ENCODE assay signal across 22 cellular contexts in genomic region chr12:118287728-118288127, GRCh38.
DNase-seq lines count a peak whose midpoint lies in the region; ATAC-seq and TF ChIP-seq lines count a peak whose summit lies in the region.
"Had no signal": no experiment of that assay in that cellular context is flagged by ENCODE, and none has a peak within 500 bp of the region (broad histone marks: within the 10 kb centered on the region; RNA-seq: fewer than 3 reads in every experiment).

No MANE protein-coding gene starts in this region.

- CTCF ChIA-PET in WTC11 (lab: Charles Lee) = no interaction called here
- CTCF ChIA-PET in activated CD4-positive, alpha-beta memory T cell treated with anti-CD3 and anti-CD28 coated beads, Interleukin-2, amount 10 ng/mL, durations not matched to agents 7 days and 5 days (lab: Charles Lee) = interaction anchor here (1.6 kb wide), 1 partner anchor 11 kb away, joined by 3 read pairs; no protein-coding TSS in a partner anchor

- H3K4me3 Mint-ChIP-seq in activated T-cell treated with anti-CD3 and anti-CD28 coated beads, Interleukin-2, amount 50 U/mL, for 72 hours = no peak overlapping the region
- H3K4me3 Mint-ChIP-seq in stimulated activated naive CD8-positive, alpha-beta T cell treated with anti-CD3 and anti-CD28 coated beads, Interleukin-15, Interleukin-2, amounts not matched to agents 100 ng/mL and 50 ng/mL, for 24 hours = no peak overlapping the region
- no peak overlapping the region for H3K4me3 Mint-ChIP-seq in WTC11
- no peak overlapping the region for H3K4me3 Mint-ChIP-seq in activated CD4-positive, alpha-beta memory T cell treated with anti-CD3 and anti-CD28 coated beads, Interleukin-2, amount 10 ng/mL, durations not matched to agents 7 days and 5 days
- H3K4me3 Mint-ChIP-seq: CD14-positive monocyte; CD4-positive, alpha-beta T cell had no signal

- TF ChIP-seq CTCF in WTC11 (IDR thresholded peaks at IDR 0.05) = no peak

- H3K4me1 Mint-ChIP-seq in activated T-cell treated with anti-CD3 and anti-CD28 coated beads, Interleukin-2, amount 50 U/mL, for 72 hours (ENCODE audit: low read depth) = no peaks in the 10 kb centered on the region
- peaks cover 7% of the 10 kb centered on the region for H3K4me1 Mint-ChIP-seq in stimulated activated naive CD8-positive, alpha-beta T cell treated with anti-CD3 and anti-CD28 coated beads, Interleukin-15, Interleukin-2, amounts not matched to agents 100 ng/mL and 50 ng/mL, for 24 hours (ENCODE audit: low read depth)
- peaks cover 3% of the 10 kb centered on the region for H3K4me1 Mint-ChIP-seq in WTC11
- no peaks in the 10 kb centered on the region for H3K4me1 Mint-ChIP-seq in activated CD4-positive, alpha-beta memory T cell treated with anti-CD3 and anti-CD28 coated beads, Interleukin-2, amount 10 ng/mL, durations not matched to agents 7 days and 5 days
- H3K4me1 Mint-ChIP-seq: CD14-positive monocyte had no signal

- no peak for DNase-seq in activated T-cell treated with anti-CD3 and anti-CD28 coated beads, Interleukin-2, amount 50 U/mL, for 72 hours
- DNase-seq in activated T-cell treated with anti-CD3 and anti-CD28 coated beads, Interleukin-2, amount 50 U/mL, for 48 hours = no peak
- DNase-seq in stimulated activated naive CD8-positive, alpha-beta T cell treated with anti-CD3 and anti-CD28 coated beads, Interleukin-15, Interleukin-2, amounts not matched to agents 100 U/mL and 50 U/mL, for 24 hours = no peak
- DNase-seq in WTC11 (ENCODE audit: low spot score) (no peak), cerebellum (ENCODE audit: low spot score) (no peak)
- no peak for DNase-seq in activated CD4-positive, alpha-beta memory T cell treated with anti-CD3 and anti-CD28 coated beads, Interleukin-2, amount 10 ng/mL, durations not matched to agents 7 days and 5 days
- DNase-seq: 8988T; ACHN; AML-193; BE2C; Caco-2; CD4-positive, alpha-beta T cell; DMS153; EL; GDM1; GM23248; H7; HCEC 1CT had no signal

- H3K27me3 Mint-ChIP-seq in activated T-cell treated with anti-CD3 and anti-CD28 coated beads, Interleukin-2, amount 50 U/mL, for 72 hours (ENCODE audit: low read depth) = no peaks in the 10 kb centered on the region
- no peaks in the 10 kb centered on the region for H3K27me3 Mint-ChIP-seq in stimulated activated naive CD8-positive, alpha-beta T cell treated with anti-CD3 and anti-CD28 coated beads, Interleukin-15, Interleukin-2, amounts not matched to agents 100 ng/mL and 50 ng/mL, for 24 hours
- no peaks in the 10 kb centered on the region for H3K27me3 Mint-ChIP-seq in WTC11 (ENCODE audit: low read depth)
- H3K27me3 Mint-ChIP-seq in activated CD4-positive, alpha-beta memory T cell treated with anti-CD3 and anti-CD28 coated beads, Interleukin-2, amount 10 ng/mL, durations not matched to agents 7 days and 5 days = no peaks in the 10 kb centered on the region
- H3K27me3 Mint-ChIP-seq: CD4-positive, alpha-beta T cell had no signal

- POLR2A ChIA-PET in WTC11 (lab: Charles Lee) = no interaction called here
- POLR2A ChIA-PET in activated CD4-positive, alpha-beta memory T cell treated with anti-CD3 and anti-CD28 coated beads, Interleukin-2, amount 10 ng/mL, durations not matched to agents 7 days and 5 days (lab: Charles Lee) = no interaction called here

- H3K27ac Mint-ChIP-seq in activated T-cell treated with anti-CD3 and anti-CD28 coated beads, Interleukin-2, amount 50 U/mL, for 72 hours = peak overlapping the region; percentile 9
- peak overlapping the region; percentile 14 for H3K27ac Mint-ChIP-seq in stimulated activated naive CD8-positive, alpha-beta T cell treated with anti-CD3 and anti-CD28 coated beads, Interleukin-15, Interleukin-2, amounts not matched to agents 100 ng/mL and 50 ng/mL, for 24 hours
- H3K27ac Mint-ChIP-seq in WTC11 = 0 out of 2 replicates have a peak overlapping the region, but pooled peaks have one; percentile 3
- H3K27ac Mint-ChIP-seq in activated CD4-positive, alpha-beta memory T cell treated with anti-CD3 and anti-CD28 coated beads, Interleukin-2, amount 10 ng/mL, durations not matched to agents 7 days and 5 days = no peak overlapping the region
- H3K27ac Mint-ChIP-seq: CD4-positive, alpha-beta T cell had no signal

- H3K9me3 Mint-ChIP-seq in activated T-cell treated with anti-CD3 and anti-CD28 coated beads, Interleukin-2, amount 50 U/mL, for 72 hours = no peaks in the 10 kb centered on the region
- no peaks in the 10 kb centered on the region for H3K9me3 Mint-ChIP-seq in stimulated activated naive CD8-positive, alpha-beta T cell treated with anti-CD3 and anti-CD28 coated beads, Interleukin-15, Interleukin-2, amounts not matched to agents 100 ng/mL and 50 ng/mL, for 24 hours
- no peaks in the 10 kb centered on the region for H3K9me3 Mint-ChIP-seq in WTC11
- no peaks in the 10 kb centered on the region for H3K9me3 Mint-ChIP-seq in activated CD4-positive, alpha-beta memory T cell treated with anti-CD3 and anti-CD28 coated beads, Interleukin-2, amount 10 ng/mL, durations not matched to agents 7 days and 5 days
- H3K9me3 Mint-ChIP-seq: CD14-positive monocyte; CD4-positive, alpha-beta T cell had no signal

- H3K36me3 Mint-ChIP-seq in activated T-cell treated with anti-CD3 and anti-CD28 coated beads, Interleukin-2, amount 50 U/mL, for 72 hours (ENCODE audit: insufficient read depth in 2 of 2) = peaks cover 2 to 8% of the 10 kb centered on the region in 2 donors
- peaks cover 31% of the 10 kb centered on the region for H3K36me3 Mint-ChIP-seq in stimulated activated naive CD8-positive, alpha-beta T cell treated with anti-CD3 and anti-CD28 coated beads, Interleukin-15, Interleukin-2, amounts not matched to agents 100 ng/mL and 50 ng/mL, for 24 hours (ENCODE audit: low read depth)
- no peaks in the 10 kb centered on the region for H3K36me3 Mint-ChIP-seq in WTC11
- peaks cover 30% of the 10 kb centered on the region for H3K36me3 Mint-ChIP-seq in activated CD4-positive, alpha-beta memory T cell treated with anti-CD3 and anti-CD28 coated beads, Interleukin-2, amount 10 ng/mL, durations not matched to agents 7 days and 5 days (ENCODE audit: low read depth)

- ATAC-seq in activated T-cell treated with anti-CD3 and anti-CD28 coated beads, Interleukin-2, amount 50 U/mL, for 72 hours (replicated peaks in 1 of 2) = no peak
- no peak for ATAC-seq in stimulated activated naive CD8-positive, alpha-beta T cell treated with anti-CD3 and anti-CD28 coated beads, Interleukin-15, Interleukin-2, amounts not matched to agents 100 U/mL and 50 U/mL, for 24 hours
- ATAC-seq in WTC11 = no peak
- ATAC-seq: A549, GM12878 had no signal

TF ChIP-seq in WTC11, 78 proteins besides CTCF, POLR2A, EP300 and RAD21:
- TF ChIP-seq GTF2I (CRISPR knock-in tag; conservative IDR thresholded peaks at IDR 0.05) (no peak), OVOL2 (CRISPR knock-in tag; IDR thresholded peaks at IDR 0.05; ENCODE audit: borderline replicate concordance) (no peak), ZNF121 (CRISPR knock-in tag; IDR thresholded peaks at IDR 0.05) (no peak), USF1 (CRISPR knock-in tag; IDR thresholded peaks at IDR 0.05) (no peak), FOXK1 (CRISPR knock-in tag; IDR thresholded peaks at IDR 0.05) (no peak), ZNF423 (CRISPR knock-in tag; IDR thresholded peaks at IDR 0.05) (no peak), E2F4 (CRISPR knock-in tag; IDR thresholded peaks at IDR 0.05; ENCODE audit: borderline replicate concordance, low read depth) (no peak), ZNF671 (CRISPR knock-in tag; IDR thresholded peaks at IDR 0.05) (no peak), PRRX2 (CRISPR knock-in tag; IDR thresholded peaks at IDR 0.05) (no peak), ZNF138 (CRISPR knock-in tag; conservative IDR thresholded peaks at IDR 0.05) (no peak), ELF4 (CRISPR knock-in tag; IDR thresholded peaks at IDR 0.05; ENCODE audit: low read depth) (no peak), E2F1 (CRISPR knock-in tag; IDR thresholded peaks at IDR 0.05) (no peak), E2F5 (CRISPR knock-in tag; IDR thresholded peaks at IDR 0.05) (no peak), CDX4 (CRISPR knock-in tag; IDR thresholded peaks at IDR 0.05; ENCODE audit: borderline replicate concordance) (no peak)
